In genomic region chr2:240926516-240927389, GRCh38 we compare ENCODE assay signal across 11 cellular contexts. TPM values are rescaled to one million over a fixed set of nuclear protein-coding genes. Genes with fewer than 3 reads are reported as not detected.
A peak's percentile ranks its signal among the peaks of the same experiment; 100 is the strongest.
DNase-seq lines count a peak whose midpoint lies in the region; TF ChIP-seq lines count a peak whose summit lies in the region.
"Had no signal": no experiment of that assay in that cellular context is flagged by ENCODE, and none has a peak within 500 bp of the region (broad histone marks: within the 10 kb centered on the region; RNA-seq: fewer than 3 reads in every experiment).

No MANE protein-coding gene starts in this region.

- 27 to 39% (median 30%) methylated on average over 38 of the region's 38 CpGs for WGBS in ovary, 3 donors
- 84% methylated on average over 38 of the region's 38 CpGs for WGBS in smooth muscle cell (ENCODE audit: low lambda C conversion rate)

- H2AFZ ChIP-seq in smooth muscle cell (ENCODE audit: low read depth), result no peak overlapping the region

- H4K20me1 ChIP-seq in BLaER1 (no peaks in the 10 kb centered on the region), smooth muscle cell (ENCODE audit: low read depth) (no peaks in the 10 kb centered on the region)

- H3F3A ChIP-seq in smooth muscle cell (ENCODE audit: low read depth), result no peaks in the 10 kb centered on the region

- H3K27me3 ChIP-seq in BLaER1 (no peaks in the 10 kb centered on the region), SJCRH30 (no peaks in the 10 kb centered on the region), ovary (no peaks in the 10 kb centered on the region), smooth muscle cell (ENCODE audit: low read depth) (no peaks in the 10 kb centered on the region)

- peaks cover 45% of the 10 kb centered on the region for H3K4me1 ChIP-seq in BLaER1
- peaks cover 12% of the 10 kb centered on the region for H3K4me1 ChIP-seq in SJCRH30
- H3K4me1 ChIP-seq in ovary (ENCODE audit: insufficient read depth), result peaks cover 7% of the 10 kb centered on the region
- H3K4me1 ChIP-seq in smooth muscle cell (ENCODE audit: low read depth), result no peaks in the 10 kb centered on the region

- H3K79me2 ChIP-seq in smooth muscle cell (ENCODE audit: low read depth), result no peaks in the 10 kb centered on the region

- H3K36me3 ChIP-seq in BLaER1, result no peaks in the 10 kb centered on the region
- H3K36me3 ChIP-seq in SJCRH30, result no peaks in the 10 kb centered on the region
- H3K36me3 ChIP-seq in ovary, result no peaks in the 10 kb centered on the region
- H3K36me3 ChIP-seq in smooth muscle cell (ENCODE audit: low read depth), result no peaks in the 10 kb centered on the region

- TF ChIP-seq EP300 in ovary (IDR thresholded peaks at IDR 0.05), result no peak

- intact Hi-C loops in head of caudate nucleus (cut with DNase I) (no loop called here), ovary (cut with DNase I) (loop anchor here in 1 of 4 donors (1.0 kb wide), 1 partner anchor 33 kb away; no protein-coding TSS in a partner anchor)

- DNase-seq in SJCRH30 (peak; percentile 47 to 66), head of caudate nucleus (peak in 27 of 42 donors; percentile 0 to 40 (median 10)), ovary (peak; percentile 50 to 69 (median 53)), NCI-H2171 treated with DMSO at 0.1 percent for 48 hours (lab: John Stamatoyannopoulos, UW) (no peak), smooth muscle cell (lab: John Stamatoyannopoulos, UW; ENCODE audit: unreplicated experiment) (no peak), NCI-H226 (no peak), substantia nigra (lab: John Stamatoyannopoulos, UW) (no peak)

- H3K27ac ChIP-seq in BLaER1, result 0 out of 2 replicates have a peak overlapping the region, but pooled peaks have one; percentile 13
- H3K27ac ChIP-seq in SJCRH30, result no peak overlapping the region
- peak overlapping the region; percentile 6 to 72 for H3K27ac ChIP-seq in ovary
- H3K27ac ChIP-seq in smooth muscle cell (ENCODE audit: low read depth), result no peak overlapping the region
- H3K27ac ChIP-seq in substantia nigra (ENCODE audit: low read depth, low read length, poor library complexity, severe bottlenecking), result no peak overlapping the region

- TF ChIP-seq CTCF in ovary (IDR thresholded peaks at IDR 0.05) (no peak), smooth muscle cell (IDR thresholded peaks at IDR 0.05; ENCODE audit: borderline replicate concordance, insufficient read depth, poor library complexity, severe bottlenecking) (no peak)

- TF ChIP-seq POLR2A in ovary (IDR thresholded peaks at IDR 0.05), result no peak

- H3K9ac ChIP-seq in BLaER1 (0 out of 2 replicates have a peak overlapping the region, but pooled peaks have one; percentile 19), smooth muscle cell (ENCODE audit: low read depth) (no peak overlapping the region)

- no peak overlapping the region for H3K4me3 ChIP-seq in BLaER1
- H3K4me3 ChIP-seq in SJCRH30, result peak overlapping the region; percentile 34
- H3K4me3 ChIP-seq in ovary, result no peak overlapping the region
- H3K4me3 ChIP-seq in smooth muscle cell, result no peak overlapping the region
- H3K4me3 ChIP-seq: skin epidermis had no signal

- H3K9me3 ChIP-seq in BLaER1, result no peaks in the 10 kb centered on the region
- no peaks in the 10 kb centered on the region for H3K9me3 ChIP-seq in SJCRH30 (replicated peaks)
- no peaks in the 10 kb centered on the region for H3K9me3 ChIP-seq in ovary
- no peaks in the 10 kb centered on the region for H3K9me3 ChIP-seq in smooth muscle cell (replicated peaks; ENCODE audit: low read depth)

- H3K4me2 ChIP-seq in BLaER1 (peak overlapping the region; percentile 30), smooth muscle cell (no peak overlapping the region)

RNA-seq across cellular contexts. Expression of gene CROCC2, which starts 20.6 kb away (rescaled TPM):
- 0.15 and 0.26 TPM in 2 replicates for total RNA-seq in SJCRH30 (2014; rRNA removed; shearing (Covaris generic))
- total RNA-seq in ovary (1 to 10 TPM in 5 of 7 donors, under 1 TPM in 2; 0.15 to 6.1 (median 1.6) TPM), smooth muscle cell (not detected in 2 replicates)
- polyA plus RNA-seq in ovary (under 1 TPM in 1 of 2 donors, not detected in 1; 0.18 TPM), smooth muscle cell (not detected in 2 replicates)
- total RNA-seq: Daoy, subcutaneous adipose tissue had no signal

RNA-seq across cellular contexts. Expression of gene MAB21L4, which starts 30.8 kb away (rescaled TPM):
- 0.66 and 1.0 TPM in 2 replicates for total RNA-seq in SJCRH30 (2014; rRNA removed; shearing (Covaris generic))
- under 1 TPM in 4 of 7 donors, not detected in 3; 0.12 to 0.48 (median 0.34) TPM for total RNA-seq in ovary
- polyA plus RNA-seq in ovary, result under 1 TPM in 1 of 2 donors, not detected in 1; 0.04 TPM
- 0.99 and 2.2 TPM in 2 replicates for total RNA-seq in smooth muscle cell
- 0.53 TPM in 1 of 2 replicates, not detected in the other for polyA plus RNA-seq in smooth muscle cell
- total RNA-seq: Daoy, subcutaneous adipose tissue had no signal

RNA-seq across cellular contexts. Expression of gene AGXT, which starts 58.1 kb away (rescaled TPM):
- total RNA-seq in SJCRH30 (2014; rRNA removed; shearing (Covaris generic)), result 1.3 and 1.7 TPM in 2 replicates
- total RNA-seq in ovary (under 1 TPM in 2 of 7 donors, not detected in 5; 0.25 to 0.79 TPM), smooth muscle cell (not detected in 2 replicates)
- polyA plus RNA-seq in ovary (under 1 TPM in 1 of 2 donors, not detected in 1; 0.04 TPM), smooth muscle cell (0.12 TPM in 1 of 2 replicates, not detected in the other)
- total RNA-seq: Daoy had no signal

Comparison
In these comparisons a context has a peak if more than half of its experiments do, and no peak if none do; other contexts are left out.
1. H3K27ac ChIP-seq: peak in BLaER1 (single experiment) and ovary (2 of 2); none in SJCRH30 (single experiment), smooth muscle cell (single experiment) and substantia nigra (single experiment).
2. DNase-seq: peak in SJCRH30 (2 of 2), head of caudate nucleus (27 of 42) and ovary (5 of 5); none in NCI-H2171 treated with DMSO at 0.1 percent for 48 hours (single experiment), smooth muscle cell (single experiment), NCI-H226 (single experiment) and substantia nigra (0 of 49).